1 cellular context compared by ENCODE assay signal in the genomic region with DNA sequence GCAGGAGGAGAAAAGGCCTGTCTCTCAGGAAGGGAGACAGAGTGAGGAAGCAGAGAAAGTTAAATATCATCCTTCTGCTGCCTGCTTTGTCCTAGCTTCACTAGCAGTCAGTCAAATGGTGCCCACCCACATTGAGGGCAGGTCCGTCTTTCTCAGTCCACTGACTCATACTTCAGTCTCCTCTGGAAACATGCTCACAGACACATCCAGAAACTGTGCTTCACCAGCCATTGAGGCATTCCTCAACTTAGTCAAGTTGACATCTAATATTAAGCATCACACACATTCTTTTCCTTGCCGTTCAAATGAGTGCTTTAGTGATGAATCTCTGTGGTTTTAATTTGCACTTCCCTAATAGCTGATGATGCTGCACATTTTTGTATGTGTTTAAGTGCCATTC.
TF ChIP-seq lines count a peak whose summit lies in the region.

No MANE protein-coding gene starts in this region.

TF ChIP-seq in H1, 55 proteins besides CTCF, POLR2A, EP300 and RAD21 (continued from another document):
- TF ChIP-seq HDAC6 (IDR thresholded peaks at IDR 0.05; ENCODE audit: low read depth, low read length): no peak
- TF ChIP-seq SIX5 (IDR thresholded peaks at IDR 0.05; ENCODE audit: low read depth, low read length): no peak
- TF ChIP-seq ZNF274 (IDR thresholded peaks at IDR 0.05; ENCODE audit: borderline replicate concordance, extremely low read depth, low read length): no peak
- no peak for TF ChIP-seq CBX5 (IDR thresholded peaks at IDR 0.05; ENCODE audit: low read depth, low read length)
- no peak for TF ChIP-seq SIRT6 (IDR thresholded peaks at IDR 0.05; ENCODE audit: low read length)
- TF ChIP-seq EGR1 (IDR thresholded peaks at IDR 0.05; ENCODE audit: borderline replicate concordance, low read depth, low read length): no peak
- no peak for TF ChIP-seq ASH2L (IDR thresholded peaks at IDR 0.05; ENCODE audit: low read length)
